In genomic region chr5:54389399-54389798, GRCh38 we compare ENCODE assay signal across 7 cellular contexts.
DNase-seq lines count a peak whose midpoint lies in the region; ATAC-seq, FAIRE-seq and TF ChIP-seq lines count a peak whose summit lies in the region.
"Not testable (repeated sequence)": the region's sequence is repeated elsewhere in the genome, so short reads cannot be mapped to it uniquely, and the experiment has no call there.

No MANE protein-coding gene starts in this region.

- TF ChIP-seq EP300 in K562 (IDR thresholded peaks at IDR 0.05; ENCODE audit: low read length), result not testable (repeated sequence)

- not testable (repeated sequence) for H3K4me3 ChIP-seq in SJCRH30, K562, right atrium auricular region

- H4K20me1 ChIP-seq in K562 (replicated peaks; ENCODE audit: control insufficient read depth, insufficient read depth, low read length), result not testable (repeated sequence)

- not testable (repeated sequence) for H3K27ac Mint-ChIP-seq in activated T-helper 17 cell treated with anti-CD3 and anti-CD28 coated beads, Interleukin-2, amount 50 U/mL, for 72 hours
- H3K27ac Mint-ChIP-seq in osteocyte (ENCODE audit: unreplicated experiment), result peak overlapping the region; percentile 71

- H3K27me3 Mint-ChIP-seq in activated T-helper 17 cell treated with anti-CD3 and anti-CD28 coated beads, Interleukin-2, amount 50 U/mL, for 72 hours; osteocyte (ENCODE audit: unreplicated experiment): not testable (repeated sequence)

- H3K9me3 Mint-ChIP-seq in activated T-helper 17 cell treated with anti-CD3 and anti-CD28 coated beads, Interleukin-2, amount 50 U/mL, for 72 hours; osteocyte (ENCODE audit: unreplicated experiment): not testable (repeated sequence)

- CTCF ChIA-PET in K562 (lab: Yijun Ruan, JAX; ENCODE audit: low intra/inter-chr PET ratio), result not testable (repeated sequence)

- not testable (repeated sequence) for H3K9me3 ChIP-seq in SJCRH30 (replicated peaks); K562 (replicated peaks; ENCODE audit: control insufficient read depth, insufficient read depth, low read depth, low read length); right atrium auricular region

- not testable (repeated sequence) for H3K4me2 ChIP-seq in K562 (ENCODE audit: insufficient read depth, low read length)

- not testable (repeated sequence) for H3K9me1 ChIP-seq in K562 (ENCODE audit: control insufficient read depth, insufficient read depth, low read length)

- in situ Hi-C loops in K562 (cut with MboI), result not testable (repeated sequence)

- H3K4me1 ChIP-seq in SJCRH30, result peaks cover 41% of the 10 kb centered on the region
- H3K4me1 ChIP-seq in K562 (replicated peaks in 1 of 2; ENCODE audit: control insufficient read depth in 2 of 2, insufficient read depth in 2 of 2, low read length in 2 of 2), result peaks cover 0 to 50% of the 10 kb centered on the region in 2 experiments; a peak in 4 of 5 replicates
- H3K4me1 ChIP-seq in right atrium auricular region, result peaks cover 0 to 22% of the 10 kb centered on the region in 2 donors

- whole genome bisulfite sequencing in K562 (ENCODE audit: insufficient coverage, low coverage, missing lambda C conversion rate), result 79% methylated on average over 1 of the region's 1 CpG

- peak; percentile 40 for ATAC-seq in activated T-helper 17 cell treated with anti-CD3 and anti-CD28 coated beads, Interleukin-2, amount 50 U/mL, for 72 hours (replicated peaks)
- not testable (repeated sequence) for ATAC-seq in K562

- not testable (repeated sequence) for BruUV-seq in K562 (replicated peaks; lab: Mats Ljungman, UMichigan)

- not testable (repeated sequence) for H3K27me3 ChIP-seq in SJCRH30; K562 (ENCODE audit: control insufficient read depth in 2 of 2, insufficient read depth in 2 of 2, low read length in 2 of 2); right atrium auricular region

- FAIRE-seq in K562 (lab: Jason Lieb, UNC), result not testable (repeated sequence)

- H3K27ac ChIP-seq in SJCRH30 (peak overlapping the region; percentile 28), K562 (ENCODE audit: extremely low read depth, low read depth, low read length) (peak overlapping the region; percentile 86; the same call in 2 of the 3 replicates), epithelial cell of prostate (peak overlapping the region; percentile 74), right atrium auricular region (peak overlapping the region; percentile 43 to 62)

- not testable (repeated sequence) for TF ChIP-seq CTCF in K562 (IDR thresholded peaks at IDR 0.05 in 2 of 3, conservative IDR thresholded peaks at IDR 0.05 in 1 of 3; ENCODE audit: insufficient read depth in 2 of 3, low read depth in 1 of 3, low read length in 3 of 3); right atrium auricular region (IDR thresholded peaks at IDR 0.05); osteocyte (IDR thresholded peaks at IDR 0.05)

- not testable (repeated sequence) for H2AFZ ChIP-seq in K562 (ENCODE audit: low read depth, low read length)

- intact Hi-C loops in K562 (cut with micrococcal nuclease), result not testable (repeated sequence)

- peaks cover 90% of the 10 kb centered on the region for H3K79me2 ChIP-seq in K562 (ENCODE audit: control insufficient read depth, insufficient read depth, low read length)

- H3K4me3 Mint-ChIP-seq in activated T-helper 17 cell treated with anti-CD3 and anti-CD28 coated beads, Interleukin-2, amount 50 U/mL, for 72 hours; osteocyte (ENCODE audit: unreplicated experiment): not testable (repeated sequence)

- peak overlapping the region in 1 of 2 experiments; percentile 45; a peak in 1 of 4 replicates for H3K9ac ChIP-seq in K562 (ENCODE audit: insufficient read depth in 1 of 2, low read depth in 2 of 2, low read length in 2 of 2)

- H3K36me3 ChIP-seq in SJCRH30, right atrium auricular region: not testable (repeated sequence)
- peaks cover 28% of the 10 kb centered on the region for H3K36me3 ChIP-seq in K562 (ENCODE audit: control insufficient read depth, insufficient read depth, low read length)

- TF ChIP-seq RAD21 in K562 (CRISPR knock-in tag; conservative IDR thresholded peaks at IDR 0.05 in 1 of 2, IDR thresholded peaks at IDR 0.05 in 1 of 2), result not testable (repeated sequence)

- POLR2A ChIA-PET in K562 (lab: Yijun Ruan, JAX), result interaction anchor here (0.6 to 1.0 kb wide), 3 partner anchors 14 to 972 kb away, joined by 3 to 4 read pairs (median 3); no protein-coding TSS in a partner anchor

- not testable (repeated sequence) for H3K4me1 Mint-ChIP-seq in activated T-helper 17 cell treated with anti-CD3 and anti-CD28 coated beads, Interleukin-2, amount 50 U/mL, for 72 hours
- H3K4me1 Mint-ChIP-seq in osteocyte (ENCODE audit: unreplicated experiment), result peaks cover 53% of the 10 kb centered on the region

- DNase-seq in ELR (ENCODE audit: low read depth), result peak; percentile 4
- DNase-seq in SJCRH30; K562 (ENCODE audit: extremely low read depth in 1 of 4, low spot score in 3 of 4); epithelial cell of prostate (ENCODE audit: low read depth, low spot score); right atrium auricular region (ENCODE audit: low spot score); osteocyte (ENCODE audit: extremely low spot score, unreplicated experiment): not testable (repeated sequence)

- not testable (repeated sequence) for H3K36me3 Mint-ChIP-seq in activated T-helper 17 cell treated with anti-CD3 and anti-CD28 coated beads, Interleukin-2, amount 50 U/mL, for 72 hours (ENCODE audit: low read depth); osteocyte (ENCODE audit: unreplicated experiment)

- not testable (repeated sequence) for TF ChIP-seq POLR2A in K562 (conservative IDR thresholded peaks at IDR 0.05)

TF ChIP-seq in K562, 482 proteins besides CTCF, POLR2A, EP300 and RAD21 (continues in another document):
- TF ChIP-seq EGR1 (conservative IDR thresholded peaks at IDR 0.05), result 0 out of 2 replicates have a peak, but pooled peaks have one; percentile 11

Comparison
In these comparisons a context has a peak if more than half of its experiments do, and no peak if none do; other contexts are left out.
1. H3K27ac ChIP-seq: peak in every context shown above with its lines; median percentile 86 in K562; 74 in epithelial cell of prostate; 52 in right atrium auricular region; 28 in SJCRH30.